ENCODE assay signal across 1 cellular context in genomic region chr22:45291061-45291930, GRCh38.
TF ChIP-seq lines count a peak whose summit lies in the region.

No MANE protein-coding gene starts in this region.

TF ChIP-seq in HEK293, 187 proteins besides CTCF, POLR2A, EP300 and RAD21 (continued from another document):
- TF ChIP-seq ZBTB10 (tag by site-specific recombination; IDR thresholded peaks at IDR 0.05) (no peak), ZNF18 (tag by site-specific recombination; IDR thresholded peaks at IDR 0.05) (peak; percentile 69), ZBTB21 (tag by site-specific recombination; IDR thresholded peaks at IDR 0.05) (0 out of 2 replicates have a peak, but pooled peaks have one; percentile 16), ZNF664 (tag by site-specific recombination; IDR thresholded peaks at IDR 0.05) (no peak), ZBTB48 (tag by site-specific recombination; IDR thresholded peaks at IDR 0.05) (no peak; the same call in 1 of the 2 replicates), ZBTB6 (tag by site-specific recombination; IDR thresholded peaks at IDR 0.05) (no peak; the same call in 1 of the 2 replicates), ZNF514 (tag by site-specific recombination; IDR thresholded peaks at IDR 0.05) (0 out of 2 replicates have a peak, but pooled peaks have one; percentile 19), ZNF157 (tag by site-specific recombination; IDR thresholded peaks at IDR 0.05) (peak; percentile 34; the same call in 1 of the 2 replicates), KLF1 (tag by site-specific recombination; IDR thresholded peaks at IDR 0.05) (no peak), ATF2 (tag by site-specific recombination; IDR thresholded peaks at IDR 0.05; ENCODE audit: low read depth) (no peak), HOXA7 (CRISPR knock-in tag; IDR thresholded peaks at IDR 0.05; ENCODE audit: borderline replicate concordance) (no peak), ZNF239 (tag by site-specific recombination; IDR thresholded peaks at IDR 0.05) (peak; percentile 36; the same call in 1 of the 2 replicates), ZNF585B (tag by site-specific recombination; IDR thresholded peaks at IDR 0.05) (no peak), ZNF629 (tag by site-specific recombination; IDR thresholded peaks at IDR 0.05) (no peak), GLI4 (tag by site-specific recombination; IDR thresholded peaks at IDR 0.05) (peak; percentile 18; the same call in 1 of the 2 replicates), ZNF776 (tag by site-specific recombination; IDR thresholded peaks at IDR 0.05; ENCODE audit: borderline replicate concordance) (peak; percentile 58; the same call in 1 of the 2 replicates), ZNF202 (tag by site-specific recombination; IDR thresholded peaks at IDR 0.05; ENCODE audit: borderline replicate concordance) (no peak), ZNF701 (tag by site-specific recombination; IDR thresholded peaks at IDR 0.05) (no peak)
